Comparison of ENCODE assay signal across 19 cellular contexts in genomic region chr21:38610573-38611251, GRCh38.
"Had no signal": no experiment of that assay in that cellular context is flagged by ENCODE, and none has a peak within 500 bp of the region (broad histone marks: within the 10 kb centered on the region; RNA-seq: fewer than 3 reads in every experiment).

No MANE protein-coding gene starts in this region.

- H3K36me3 ChIP-seq: cardiac muscle cell, left ventricle myocardium inferior, ovary, prostate gland, thyroid gland had no signal

- H3K9me3 ChIP-seq: body of pancreas, ovary, prostate gland, thyroid gland had no signal

- H3K36me3 Mint-ChIP-seq: activated CD4-positive, alpha-beta memory T cell treated with anti-CD3 and anti-CD28 coated beads for 36 hours; activated naive CD8-positive, alpha-beta T cell treated with anti-CD3 and anti-CD28 coated beads, Interleukin-2, amount 10 ng/mL, durations not matched to agents 7 days and 5 days; naive thymus-derived CD4-positive, alpha-beta T cell had no signal

- H3K27ac ChIP-seq: body of pancreas, cardiac muscle cell, foreskin keratinocyte, left ventricle myocardium inferior, ovary, prostate gland, thyroid gland had no signal

- ATAC-seq: body of pancreas; foreskin keratinocyte; naive thymus-derived CD4-positive, alpha-beta T cell; T-helper 17 cell had no signal

- H3K4me1 Mint-ChIP-seq: activated naive CD8-positive, alpha-beta T cell treated with anti-CD3 and anti-CD28 coated beads, Interleukin-2, amount 10 ng/mL, durations not matched to agents 7 days and 5 days; naive thymus-derived CD4-positive, alpha-beta T cell; T-helper 17 cell had no signal

- H3K4me3 Mint-ChIP-seq: activated CD4-positive, alpha-beta memory T cell treated with anti-CD3 and anti-CD28 coated beads for 36 hours; activated naive CD8-positive, alpha-beta T cell treated with anti-CD3 and anti-CD28 coated beads, Interleukin-2, amount 10 ng/mL, durations not matched to agents 7 days and 5 days; naive thymus-derived CD4-positive, alpha-beta T cell; T-helper 17 cell had no signal

- H3K4me1 ChIP-seq: body of pancreas, foreskin keratinocyte, left ventricle myocardium inferior, prostate gland, thyroid gland had no signal

- H3K4me3 ChIP-seq: body of pancreas, cardiac muscle cell, left ventricle myocardium inferior, ovary, prostate gland, thyroid gland had no signal

- H3K27ac Mint-ChIP-seq: activated CD4-positive, alpha-beta memory T cell treated with anti-CD3 and anti-CD28 coated beads for 36 hours; activated naive CD8-positive, alpha-beta T cell treated with anti-CD3 and anti-CD28 coated beads, Interleukin-2, amount 10 ng/mL, durations not matched to agents 7 days and 5 days; naive thymus-derived CD4-positive, alpha-beta T cell; T-helper 17 cell had no signal

- DNase-seq: activated CD4-positive, alpha-beta memory T cell treated with anti-CD3 and anti-CD28 coated beads for 36 hours; activated CD4-positive, alpha-beta T cell treated with anti-CD3 and anti-CD28 coated beads for 4 hours; activated CD4-positive, CD25-positive, alpha-beta regulatory T cell; activated naive CD4-positive, alpha-beta T cell treated with Interleukin-2 at 50 U/mL for 16 hours; activated naive CD8-positive, alpha-beta T cell treated with anti-CD3 and anti-CD28 coated beads, Interleukin-2, amount 10 ng/mL, durations not matched to agents 7 days and 5 days; activated T-cell treated with anti-CD3 and anti-CD28 coated beads, Interleukin-2, amount 50 U/mL, for 48 hours; amygdala; body of pancreas; cortex of kidney; foreskin keratinocyte; left ventricle myocardium inferior; naive thymus-derived CD4-positive, alpha-beta T cell; ovary; stimulated activated CD4-positive, alpha-beta T cell treated with anti-CD3 and anti-CD28 coated beads, Interleukin-4, amount 100 ng/mL, for 1 hour; stimulated activated naive CD4-positive, alpha-beta T cell treated with Interleukin-2 at 50 U/mL for 16 hours; T-helper 17 cell; thyroid gland had no signal

- H3K27me3 ChIP-seq: body of pancreas, cardiac muscle cell, foreskin keratinocyte, ovary, thyroid gland had no signal

- H3K9me3 Mint-ChIP-seq: activated CD4-positive, alpha-beta memory T cell treated with anti-CD3 and anti-CD28 coated beads for 36 hours; activated naive CD8-positive, alpha-beta T cell treated with anti-CD3 and anti-CD28 coated beads, Interleukin-2, amount 10 ng/mL, durations not matched to agents 7 days and 5 days had no signal
